ENCODE assay signal across 10 cellular contexts in genomic region chr1:150159550-150159949, GRCh38. TPM values are rescaled to one million over a fixed set of nuclear protein-coding genes. Genes with fewer than 3 reads are reported as not detected.
DNase-seq lines count a peak whose midpoint lies in the region; ATAC-seq and TF ChIP-seq lines count a peak whose summit lies in the region.
"Had no signal": no experiment of that assay in that cellular context is flagged by ENCODE, and none has a peak within 500 bp of the region (broad histone marks: within the 10 kb centered on the region; RNA-seq: fewer than 3 reads in every experiment).

No MANE protein-coding gene starts in this region.

- DNase-seq in OCI-LY7 (ENCODE audit: low spot score) (peak; percentile 77), spleen (peak; percentile 85), retina (no peak), NCI-H524 (lab: John Stamatoyannopoulos, UW) (no peak), cerebellum (ENCODE audit: low spot score) (no peak)
- DNase-seq: activated T-cell treated with anti-CD3 and anti-CD28 coated beads, Interleukin-2, amount 50 U/mL, for 4 hours; NCI-H2227 treated with DMSO at 0.1 percent for 48 hours had no signal

- ATAC-seq in gastroesophageal sphincter (no peak), HG03457 (IDR thresholded peaks at IDR 0.05; ENCODE audit: unreplicated experiment) (no peak)

- TF ChIP-seq POLR2A in GM18526 (IDR thresholded peaks at IDR 0.05; ENCODE audit: extremely low read depth, insufficient read length) (peak; percentile 59), gastroesophageal sphincter (IDR thresholded peaks at IDR 0.05) (no peak), spleen (IDR thresholded peaks at IDR 0.05) (peak in 1 of 3 donors; percentile 35)

- peak overlapping the region; percentile 99 for H3K27ac ChIP-seq in OCI-LY7 (ENCODE audit: low read depth, low read length, poor library complexity, severe bottlenecking)
- peak overlapping the region; percentile 97 to 99 (median 98) for H3K27ac ChIP-seq in gastroesophageal sphincter
- H3K27ac ChIP-seq in spleen = peak overlapping the region; percentile 80 to 95 (median 88)

- no peak for TF ChIP-seq CTCF in OCI-LY7 (conservative IDR thresholded peaks at IDR 0.05; ENCODE audit: low read length)
- no peak for TF ChIP-seq CTCF in gastroesophageal sphincter (IDR thresholded peaks at IDR 0.05)
- no peak for TF ChIP-seq CTCF in spleen (IDR thresholded peaks at IDR 0.05 in 8 of 11, conservative IDR thresholded peaks at IDR 0.05 in 3 of 11)

- H3K4me1 ChIP-seq in OCI-LY7 (ENCODE audit: insufficient read depth, low read length, poor library complexity, severe bottlenecking) (peaks cover 81% of the 10 kb centered on the region), gastroesophageal sphincter (peaks cover 25 to 98% (median 29%) of the 10 kb centered on the region in 3 donors), spleen (peaks cover 53 to 100% (median 82%) of the 10 kb centered on the region in 6 donors)

- no peaks in the 10 kb centered on the region for H3K9me2 ChIP-seq in OCI-LY7 (ENCODE audit: insufficient read depth, low read length)

- no peak for TF ChIP-seq EP300 in gastroesophageal sphincter (IDR thresholded peaks at IDR 0.05)

- H2AFZ ChIP-seq in OCI-LY7 (ENCODE audit: low read length) = no peak overlapping the region

- H3K27me3 ChIP-seq in gastroesophageal sphincter = no peaks in the 10 kb centered on the region
- no peaks in the 10 kb centered on the region for H3K27me3 ChIP-seq in spleen (replicated peaks in 1 of 7)

- POLR2A ChIA-PET in OCI-LY7 (lab: Charles Lee) = interaction anchor here (0.5 to 5.0 kb wide), 5 partner anchors 9 to 666 kb away, joined by 3 to 38 read pairs (median 4); partner anchors contain the start of gene PLEKHO1

- BruUV-seq in OCI-LY7 (replicated peaks; lab: Mats Ljungman, UMichigan) = no TSS peak

- intact Hi-C loops in OCI-LY7 (cut with micrococcal nuclease; ENCODE audit: unreplicated experiment) (no loop called here), spleen (cut with DNase I; ENCODE audit: low total_unique reads) (no loop called here)

- 21 to 30% methylated on average over 4 of the region's 8 CpGs for WGBS in gastroesophageal sphincter (ENCODE audit: low coverage in 1 of 2), 2 donors
- 21 to 27% (median 23%) methylated on average over 8 of the region's 8 CpGs for WGBS in spleen, 5 donors

- H3K4me2 ChIP-seq in OCI-LY7 (ENCODE audit: low read length) = peak overlapping the region; percentile 94

- CTCF ChIA-PET in OCI-LY7 (lab: Charles Lee; ENCODE audit: unreplicated experiment) = interaction anchor here (1.3 kb wide), 1 partner anchor 27 kb away, joined by 3 read pairs; no protein-coding TSS in a partner anchor

- peaks cover 8% of the 10 kb centered on the region; the same call in 1 of the 2 replicates for H3K79me2 ChIP-seq in OCI-LY7 (ENCODE audit: insufficient read depth, low read depth, low read length)

- H3K36me3 ChIP-seq in OCI-LY7 (ENCODE audit: insufficient read depth, low read length) (peaks cover 60% of the 10 kb centered on the region), gastroesophageal sphincter (peaks cover 3 to 57% of the 10 kb centered on the region in 2 donors), spleen (peaks cover 3 to 54% (median 47%) of the 10 kb centered on the region in 6 donors)

- H3K4me3 ChIP-seq in OCI-LY7 (ENCODE audit: low read depth, low read length, poor library complexity, severe bottlenecking) (peak overlapping the region; percentile 58), gastroesophageal sphincter (no peak overlapping the region), spleen (peak overlapping the region in 4 of 8 donors; percentile 6 to 61 (median 15))

- H3K9me3 ChIP-seq in OCI-LY7 (ENCODE audit: low read length) (no peaks in the 10 kb centered on the region), gastroesophageal sphincter (no peaks in the 10 kb centered on the region), spleen (no peaks in the 10 kb centered on the region)

- no peaks in the 10 kb centered on the region for H4K20me1 ChIP-seq in OCI-LY7 (ENCODE audit: insufficient read depth, low read length)

RNA-seq across cellular contexts. Expression of gene PLEKHO1, which starts 9.8 kb away (rescaled TPM):
- total RNA-seq in OCI-LY7 (2014; rRNA removed; shearing (Covaris generic)) = 122 and 127 TPM in 2 replicates
- total RNA-seq in OCI-LY7 (2022) (75.5 and 82.4 TPM in 2 replicates), gastroesophageal sphincter (100 to 1,000 TPM; 217 to 358 (median 228) TPM), spleen (100 to 1,000 TPM in 5 of 7 donors, 10 to 100 TPM in 2; 95.9 to 147 (median 121) TPM), cerebellum (40.6 TPM)
- 100 to 1,000 TPM; 154 to 228 (median 166) TPM for polyA plus RNA-seq in spleen

Comparison
In these comparisons a context has a peak if more than half of its experiments do, and no peak if none do; other contexts are left out.
1. DNase-seq: peak in OCI-LY7 (single experiment) and spleen (single experiment); none in retina (single experiment), NCI-H524 (0 of 2) and cerebellum (single experiment).
2. Peak in every context shown above with its lines, with median percentiles within 50 percentile points of each other: H3K27ac ChIP-seq.